ENCODE assay signal across 13 cellular contexts in the genomic region with DNA sequence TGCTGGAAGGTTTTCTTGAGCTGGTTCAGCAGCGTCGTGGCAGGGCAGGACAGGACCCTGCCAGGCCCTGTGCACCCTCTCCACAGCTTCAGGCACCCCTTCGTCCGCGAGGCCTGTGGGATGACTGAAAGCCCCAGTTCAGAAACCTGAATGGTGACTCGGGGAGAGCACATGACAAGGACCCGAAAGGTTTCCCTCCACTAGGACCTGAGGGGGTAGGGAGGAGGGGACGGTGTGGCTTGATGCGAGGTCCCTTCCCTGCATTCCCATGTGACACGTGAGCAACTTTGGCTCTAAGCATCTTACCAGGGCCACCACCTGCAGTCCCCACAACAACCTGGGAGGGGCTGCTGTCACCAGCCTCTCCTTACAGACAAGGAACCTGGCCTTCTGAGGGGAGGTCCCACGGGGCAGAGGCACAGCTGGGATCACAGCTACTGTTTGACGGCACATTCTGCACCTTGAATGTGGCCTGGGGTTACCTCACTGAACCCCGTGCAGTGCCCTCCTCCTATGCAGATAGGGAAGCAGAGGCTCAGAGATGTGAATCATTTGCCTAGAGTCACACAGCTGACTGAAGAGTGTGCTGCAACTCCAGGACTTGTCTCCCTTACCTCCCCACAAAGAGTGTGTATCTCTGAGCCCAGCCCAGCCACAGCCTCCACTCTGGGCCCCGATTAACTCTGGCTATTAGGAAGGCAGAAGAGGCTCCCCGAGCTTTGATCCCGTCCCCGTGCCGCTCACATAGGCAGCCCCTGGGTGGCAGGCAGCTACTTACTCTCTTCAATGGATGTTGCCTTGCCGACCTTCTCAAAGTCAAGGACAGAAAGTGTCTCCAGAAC.
DNase-seq lines count a peak whose midpoint lies in the region; ATAC-seq and TF ChIP-seq lines count a peak whose summit lies in the region.
"Had no signal": no experiment of that assay in that cellular context is flagged by ENCODE, and none has a peak within 500 bp of the region (broad histone marks: within the 10 kb centered on the region; RNA-seq: fewer than 3 reads in every experiment).

No MANE protein-coding gene starts in this region.

- H2AK9ac ChIP-seq in IMR-90 (replicated peaks; ENCODE audit: low read depth, low read length, poor library complexity) = peak overlapping the region; percentile 42

- TF ChIP-seq CTCF in IMR-90 (conservative IDR thresholded peaks at IDR 0.05; ENCODE audit: low read depth, low read length) = no peak

- H2AFZ ChIP-seq in IMR-90 (replicated peaks; ENCODE audit: low read length, poor library complexity) = peak overlapping the region; percentile 11
- H2AFZ ChIP-seq: parathyroid adenoma had no signal

- H3K4me1 ChIP-seq in IMR-90 (ENCODE audit: control insufficient read depth, insufficient read depth, low read length) = peaks cover 10% of the 10 kb centered on the region; the same call in 1 of the 2 replicates
- H3K4me1 ChIP-seq in effector memory CD4-positive, alpha-beta T cell (ENCODE audit: control insufficient read depth, insufficient read depth, low read length, poor library complexity, severe bottlenecking) = no peaks in the 10 kb centered on the region

- H3K36me3 ChIP-seq in IMR-90 (ENCODE audit: control insufficient read depth, insufficient read depth, low read length) = peaks cover 18% of the 10 kb centered on the region
- H3K36me3 ChIP-seq in effector memory CD4-positive, alpha-beta T cell (ENCODE audit: control insufficient read depth, insufficient read depth, low read length) = no peaks in the 10 kb centered on the region

- intact Hi-C loops in activated CD4-positive, alpha-beta T cell treated with anti-CD3 and anti-CD28 coated beads for 36 hours (cut with DNase I, micrococcal nuclease) = no loop called here
- intact Hi-C loops in IMR-90 (cut with micrococcal nuclease) = no loop called here

- peak overlapping the region; percentile 73 for H2AK5ac ChIP-seq in IMR-90 (ENCODE audit: low read depth, low read length)

- in situ Hi-C loops in IMR-90 (cut with MboI; ENCODE audit: low sequenced_read_pairs) = no loop called here

- H3K9ac ChIP-seq in IMR-90 (ENCODE audit: low read depth, low read length) = no peak overlapping the region
- H3K9ac ChIP-seq: parathyroid adenoma had no signal

- CTCF ChIA-PET in activated CD4-positive, alpha-beta T cell treated with anti-CD3 and anti-CD28 coated beads for 36 hours (lab: Charles Lee) = interaction anchor here (1.1 to 1.6 kb wide), 4 partner anchors 13 to 416 kb away, joined by 4 to 5 read pairs (median 4); no protein-coding TSS in a partner anchor
- CTCF ChIA-PET in IMR-90 (lab: Yijun Ruan, JAX) = interaction anchor here (0.6 kb wide), 1 partner anchor 409 kb away, joined by 3 read pairs; no protein-coding TSS in a partner anchor

- H3K36me3 Mint-ChIP-seq in activated CD4-positive, alpha-beta T cell treated with anti-CD3 and anti-CD28 coated beads for 36 hours (ENCODE audit: low read depth) = peaks cover under 1% of the 10 kb centered on the region
- no peaks in the 10 kb centered on the region for H3K36me3 Mint-ChIP-seq in naive thymus-derived CD8-positive, alpha-beta T cell

- no peaks in the 10 kb centered on the region for H3K9me3 Mint-ChIP-seq in activated CD4-positive, alpha-beta T cell treated with anti-CD3 and anti-CD28 coated beads for 36 hours (ENCODE audit: low read depth)
- H3K9me3 Mint-ChIP-seq in naive thymus-derived CD8-positive, alpha-beta T cell = no peaks in the 10 kb centered on the region

- H3K27me3 ChIP-seq in IMR-90 (ENCODE audit: control insufficient read depth, insufficient read depth, low read length) = no peaks in the 10 kb centered on the region
- H3K27me3 ChIP-seq in effector memory CD4-positive, alpha-beta T cell (replicated peaks; ENCODE audit: control insufficient read depth, insufficient read depth, low read length, poor library complexity, severe bottlenecking) = no peaks in the 10 kb centered on the region

- no peak overlapping the region for H3K18ac ChIP-seq in IMR-90 (ENCODE audit: low read depth, low read length)

- BruUV-seq in IMR-90 (replicated peaks; lab: Mats Ljungman, UMichigan) = no TSS peak

- peaks cover 4% of the 10 kb centered on the region; the same call in 1 of the 2 replicates for H4K20me1 ChIP-seq in IMR-90 (ENCODE audit: insufficient read depth, low read length)

- no peaks in the 10 kb centered on the region for H3K27me3 Mint-ChIP-seq in activated CD4-positive, alpha-beta T cell treated with anti-CD3 and anti-CD28 coated beads for 36 hours
- peaks cover 0 to 1% (median 0%) of the 10 kb centered on the region in 5 donors for H3K27me3 Mint-ChIP-seq in naive thymus-derived CD8-positive, alpha-beta T cell

- H2BK20ac ChIP-seq in IMR-90 (ENCODE audit: low read depth, low read length) = no peak overlapping the region

- H4K91ac ChIP-seq in IMR-90 (ENCODE audit: insufficient read depth, low read depth, low read length) = no peak overlapping the region

- H3K4me3 Mint-ChIP-seq in activated CD4-positive, alpha-beta T cell treated with anti-CD3 and anti-CD28 coated beads for 36 hours = no peak overlapping the region
- no peak overlapping the region for H3K4me3 Mint-ChIP-seq in naive thymus-derived CD8-positive, alpha-beta T cell

- H3K4me1 Mint-ChIP-seq in activated CD4-positive, alpha-beta T cell treated with anti-CD3 and anti-CD28 coated beads for 36 hours = peaks cover 4% of the 10 kb centered on the region
- H3K4me1 Mint-ChIP-seq in naive thymus-derived CD8-positive, alpha-beta T cell = peaks cover 1 to 7% (median 4%) of the 10 kb centered on the region in 4 donors

- POLR2A ChIA-PET in activated CD4-positive, alpha-beta T cell treated with anti-CD3 and anti-CD28 coated beads for 36 hours (lab: Charles Lee) = no interaction called here
- POLR2A ChIA-PET in IMR-90 (lab: Charles Lee; ENCODE audit: unreplicated experiment) = interaction anchor here (0.5 kb wide), 1 partner anchor 107 kb away, joined by 5 read pairs; no protein-coding TSS in a partner anchor
- POLR2A ChIA-PET in naive thymus-derived CD8-positive, alpha-beta T cell (lab: Charles Lee) = no interaction called here

- 0 out of 2 replicates have a peak overlapping the region, but pooled peaks have one; percentile 10 for H2BK120ac ChIP-seq in IMR-90 (ENCODE audit: low read depth, low read length)

- no peak overlapping the region for H3K27ac Mint-ChIP-seq in activated CD4-positive, alpha-beta T cell treated with anti-CD3 and anti-CD28 coated beads for 36 hours
- H3K27ac Mint-ChIP-seq in naive thymus-derived CD8-positive, alpha-beta T cell = peak overlapping the region in 4 of 10 donors; percentile 17 to 90 (median 73)

- no peaks in the 10 kb centered on the region for H3K9me3 ChIP-seq in IMR-90 (ENCODE audit: control insufficient read depth, insufficient read depth, low read length)
- no peaks in the 10 kb centered on the region for H3K9me3 ChIP-seq in effector memory CD4-positive, alpha-beta T cell (ENCODE audit: control insufficient read depth, low read length)

- H3K56ac ChIP-seq in IMR-90 (ENCODE audit: extremely low read depth, insufficient read depth, low read length) = no peak overlapping the region

- H3K4ac ChIP-seq in IMR-90 (ENCODE audit: low read depth, low read length) = peak overlapping the region; percentile 29; the same call in 1 of the 2 replicates

- peak overlapping the region; percentile 16; the same call in 1 of the 2 replicates for H3K23ac ChIP-seq in IMR-90 (ENCODE audit: low read depth, low read length)

- H2BK15ac ChIP-seq in IMR-90 (ENCODE audit: low read depth, low read length) = peak overlapping the region; percentile 21; the same call in 1 of the 3 replicates

- H2BK5ac ChIP-seq in IMR-90 (ENCODE audit: low read depth, low read length, poor library complexity, severe bottlenecking) = no peak overlapping the region

- DNase-seq in activated CD4-positive, alpha-beta T cell treated with anti-CD3 and anti-CD28 coated beads for 36 hours = peak; percentile 25
- DNase-seq in activated CD4-positive, alpha-beta T cell treated with anti-CD3 and anti-CD28 coated beads, Interleukin-2, amount 50 U/mL, for 1 hour = no peak
- DNase-seq in IMR-90 (no peak), amniotic epithelial cell (ENCODE audit: low read depth) (peak; percentile 30), GOT3 (lab: John Stamatoyannopoulos, UW) (no peak), C1 segment of cervical spinal cord (lab: John Stamatoyannopoulos, UW) (no peak)
- no peak for DNase-seq in naive thymus-derived CD8-positive, alpha-beta T cell
- DNase-seq in effector memory CD4-positive, alpha-beta T cell = no peak
- DNase-seq: kidney glomerular epithelial cell; SIG-M5; stimulated activated CD4-positive, alpha-beta T cell treated with anti-CD3 and anti-CD28 coated beads, Interleukin-2, amount 100 ng/mL, for 24 hours had no signal

- peak overlapping the region in 1 of 2 experiments; percentile 9; a peak in 1 of 4 replicates for H4K8ac ChIP-seq in IMR-90 (ENCODE audit: low read depth in 2 of 2, low read length in 2 of 2)

- H3K14ac ChIP-seq in IMR-90 (replicated peaks; ENCODE audit: low read depth, low read length) = 0 out of 2 replicates have a peak overlapping the region, but pooled peaks have one; percentile 21

- no peak for TF ChIP-seq RAD21 in IMR-90 (IDR thresholded peaks at IDR 0.05; ENCODE audit: low read length)

- H3K4me2 ChIP-seq in IMR-90 (ENCODE audit: low read depth, low read length) = no peak overlapping the region

- WGBS in IMR-90 (ENCODE audit: extremely low coverage in 2 of 2, insufficient read length in 1 of 2), 2 experiments = 81% methylated on average over 4 of the region's 19 CpGs; no CpG with 5 or more reads in 1 of the 2 experiments

- peaks cover 15% of the 10 kb centered on the region; the same call in 1 of the 2 replicates for H3K9me1 ChIP-seq in IMR-90 (ENCODE audit: insufficient read depth, low read length)

- dilution Hi-C loops in IMR-90 (cut with HindIII; ENCODE audit: low sequenced_read_pairs, unreplicated experiment) = no loop called here

- no peak overlapping the region; the same call in 1 of the 2 replicates for H4K5ac ChIP-seq in IMR-90 (ENCODE audit: low read depth, low read length)

- no peak overlapping the region for H3K4me3 ChIP-seq in IMR-90 (ENCODE audit: insufficient read depth, low read depth, low read length)
- no peak overlapping the region for H3K4me3 ChIP-seq in effector memory CD4-positive, alpha-beta T cell (ENCODE audit: insufficient read depth, low read depth, low read length, poor library complexity, severe bottlenecking)
- H3K4me3 ChIP-seq: coronary artery had no signal

- no peak for TF ChIP-seq POLR2A in IMR-90 (IDR thresholded peaks at IDR 0.05; ENCODE audit: low read depth, low read length)

- peak; percentile 40 for ATAC-seq in activated CD4-positive, alpha-beta T cell treated with anti-CD3 and anti-CD28 coated beads for 36 hours
- ATAC-seq in IMR-90 (ENCODE audit: low read depth) = peak; percentile 21
- peak; percentile 8 to 33 for ATAC-seq in naive thymus-derived CD8-positive, alpha-beta T cell

- H3K27ac ChIP-seq in IMR-90 (ENCODE audit: insufficient read depth, low read length) = no peak overlapping the region
- no peak overlapping the region for H3K27ac ChIP-seq in effector memory CD4-positive, alpha-beta T cell (ENCODE audit: insufficient read depth, low read length, poor library complexity, severe bottlenecking)
- H3K27ac ChIP-seq: coronary artery, parathyroid adenoma had no signal

- peaks cover 0 to 5% of the 10 kb centered on the region in 2 experiments; a peak in 1 of 4 replicates for H3K79me1 ChIP-seq in IMR-90 (ENCODE audit: low read depth in 1 of 2, low read length in 2 of 2)

TF ChIP-seq in IMR-90, 13 proteins besides CTCF, POLR2A, EP300 and RAD21 (continues in another document):
- no peak for TF ChIP-seq FOS (IDR thresholded peaks at IDR 0.05; ENCODE audit: low read depth, low read length)

Comparison
In these comparisons a context has a peak if more than half of its experiments do, and no peak if none do; other contexts are left out.
1. DNase-seq: peak in activated CD4-positive, alpha-beta T cell treated with anti-CD3 and anti-CD28 coated beads for 36 hours (single experiment) and amniotic epithelial cell (single experiment); none in activated CD4-positive, alpha-beta T cell treated with anti-CD3 and anti-CD28 coated beads, Interleukin-2, amount 50 U/mL, for 1 hour (single experiment), IMR-90 (single experiment), naive thymus-derived CD8-positive, alpha-beta T cell (0 of 10), GOT3 (single experiment), C1 segment of cervical spinal cord (0 of 14) and effector memory CD4-positive, alpha-beta T cell (0 of 3).
2. Peak in every context shown above with its lines, with median percentiles within 50 percentile points of each other: ATAC-seq.